ENCODE assay signal across 21 cellular contexts in the genomic region with DNA sequence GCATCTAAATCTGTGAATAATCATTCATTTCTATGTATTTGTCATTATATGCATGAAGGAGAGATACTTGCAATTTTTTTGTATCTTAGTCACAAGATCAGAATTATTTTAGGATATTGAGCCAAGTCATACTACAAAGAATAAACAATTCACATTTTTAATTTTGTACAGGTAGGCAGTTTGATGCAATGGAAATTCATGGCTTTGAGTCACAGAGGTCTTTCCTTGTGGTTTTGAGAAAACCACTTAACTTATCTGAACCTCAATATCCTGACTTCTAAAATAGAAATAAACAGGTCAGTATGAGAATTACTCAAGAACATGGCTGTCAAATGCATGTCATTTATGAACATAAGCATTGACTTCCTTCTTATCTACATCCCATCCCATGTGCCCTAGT.
DNase-seq lines count a peak whose midpoint lies in the region; ATAC-seq and TF ChIP-seq lines count a peak whose summit lies in the region.
"Had no signal": no experiment of that assay in that cellular context is flagged by ENCODE, and none has a peak within 500 bp of the region (broad histone marks: within the 10 kb centered on the region; RNA-seq: fewer than 3 reads in every experiment).

No MANE protein-coding gene starts in this region.

- no peak overlapping the region for H3K27ac Mint-ChIP-seq in CD14-positive monocyte
- H3K27ac Mint-ChIP-seq: activated B cell treated with CpG ODN at 0.5 μM for 24 hours; activated CD8-positive, alpha-beta T cell treated with anti-CD3 and anti-CD28 coated beads, Interleukin-2, amount 10 ng/mL, durations not matched to agents 7 days and 5 days; activated naive CD4-positive, alpha-beta T cell treated with anti-CD3 and anti-CD28 coated beads, Interleukin-2, amount 10 ng/mL, durations not matched to agents 7 days and 5 days; brain; CD4-positive, CD25-positive, alpha-beta regulatory T cell; HFFc6; neural progenitor cell had no signal

- H3K36me3 Mint-ChIP-seq in CD14-positive monocyte, result no peaks in the 10 kb centered on the region
- H3K36me3 Mint-ChIP-seq: activated naive CD4-positive, alpha-beta T cell treated with anti-CD3 and anti-CD28 coated beads, Interleukin-2, amount 10 ng/mL, durations not matched to agents 7 days and 5 days; brain; CD4-positive, CD25-positive, alpha-beta regulatory T cell; neural progenitor cell had no signal

- CTCF ChIA-PET in HEK293T (lab: Yijun Ruan, JAX), result no interaction called here

- DNase-seq in ELR (ENCODE audit: low read depth) (peak; percentile 0), amniotic epithelial cell (ENCODE audit: low read depth) (peak; percentile 50), glomerular visceral epithelial cell (ENCODE audit: extremely low spot score) (peak; percentile 3), CD14-positive monocyte (ENCODE audit: low spot score) (no peak), HEK293T (ENCODE audit: extremely low spot score) (no peak), amygdala (lab: John Stamatoyannopoulos, UW) (no peak)
- DNase-seq: activated B cell treated with CpG ODN at 0.5 μM for 24 hours; activated CD8-positive, alpha-beta T cell treated with anti-CD3 and anti-CD28 coated beads, Interleukin-2, amount 10 ng/mL, durations not matched to agents 7 days and 5 days; activated naive CD4-positive, alpha-beta T cell treated with anti-CD3 and anti-CD28 coated beads, Interleukin-2, amount 10 ng/mL, durations not matched to agents 7 days and 5 days; activated T-cell treated with anti-CD3 and anti-CD28 coated beads, Interleukin-2, amount 50 U/mL, for 48 hours; CD4-positive, CD25-positive, alpha-beta regulatory T cell; HFFc6; NCI-H1105 treated with DMSO at 0.1 percent for 48 hours; NCI-H526; psoas muscle; stimulated activated CD8-positive, alpha-beta memory T cell treated with anti-CD3 and anti-CD28 coated beads, Interleukin-4, amount 100 ng/mL, for 48 hours had no signal

- H3K27me3 Mint-ChIP-seq in CD14-positive monocyte (ENCODE audit: low read depth in 3 of 3), result peaks cover 4 to 7% (median 5%) of the 10 kb centered on the region in 3 donors
- H3K27me3 Mint-ChIP-seq: activated B cell treated with CpG ODN at 0.5 μM for 24 hours; brain; CD4-positive, CD25-positive, alpha-beta regulatory T cell had no signal

- H3K4me3 Mint-ChIP-seq in CD14-positive monocyte, result no peak overlapping the region
- H3K4me3 Mint-ChIP-seq: activated B cell treated with CpG ODN at 0.5 μM for 24 hours; activated CD8-positive, alpha-beta T cell treated with anti-CD3 and anti-CD28 coated beads, Interleukin-2, amount 10 ng/mL, durations not matched to agents 7 days and 5 days; activated naive CD4-positive, alpha-beta T cell treated with anti-CD3 and anti-CD28 coated beads, Interleukin-2, amount 10 ng/mL, durations not matched to agents 7 days and 5 days; brain; CD4-positive, CD25-positive, alpha-beta regulatory T cell; HFFc6; neural progenitor cell had no signal

- intact Hi-C loops in CD14-positive monocyte (cut with micrococcal nuclease), result no loop called here

- H3K4me1 Mint-ChIP-seq in CD14-positive monocyte, result no peaks in the 10 kb centered on the region
- H3K4me1 Mint-ChIP-seq: activated B cell treated with CpG ODN at 0.5 μM for 24 hours; activated naive CD4-positive, alpha-beta T cell treated with anti-CD3 and anti-CD28 coated beads, Interleukin-2, amount 10 ng/mL, durations not matched to agents 7 days and 5 days; CD4-positive, CD25-positive, alpha-beta regulatory T cell had no signal

- POLR2A ChIA-PET in HEK293T (lab: Yijun Ruan, JAX), result no interaction called here

- ATAC-seq in HG03442 (IDR thresholded peaks at IDR 0.05; ENCODE audit: unreplicated experiment) (peak; percentile 34), GM19463 (IDR thresholded peaks at IDR 0.05; ENCODE audit: unreplicated experiment) (no peak)
- ATAC-seq: activated CD8-positive, alpha-beta T cell treated with anti-CD3 and anti-CD28 coated beads, Interleukin-2, amount 10 ng/mL, durations not matched to agents 7 days and 5 days; left lobe of liver; psoas muscle had no signal

- TF ChIP-seq CTCF in CD14-positive monocyte (IDR thresholded peaks at IDR 0.05), result no peak

- H3K9me3 Mint-ChIP-seq in CD14-positive monocyte, result peaks cover 2 to 8% (median 4%) of the 10 kb centered on the region in 7 donors
- H3K9me3 Mint-ChIP-seq: activated B cell treated with CpG ODN at 0.5 μM for 24 hours, neural progenitor cell had no signal

TF ChIP-seq in HEK293T, 16 proteins besides CTCF, POLR2A, EP300 and RAD21:
- TF ChIP-seq SP1 (IDR thresholded peaks at IDR 0.05), result no peak
- TF ChIP-seq ELF4 (IDR thresholded peaks at IDR 0.05), result no peak
- TF ChIP-seq, protein P1, sequence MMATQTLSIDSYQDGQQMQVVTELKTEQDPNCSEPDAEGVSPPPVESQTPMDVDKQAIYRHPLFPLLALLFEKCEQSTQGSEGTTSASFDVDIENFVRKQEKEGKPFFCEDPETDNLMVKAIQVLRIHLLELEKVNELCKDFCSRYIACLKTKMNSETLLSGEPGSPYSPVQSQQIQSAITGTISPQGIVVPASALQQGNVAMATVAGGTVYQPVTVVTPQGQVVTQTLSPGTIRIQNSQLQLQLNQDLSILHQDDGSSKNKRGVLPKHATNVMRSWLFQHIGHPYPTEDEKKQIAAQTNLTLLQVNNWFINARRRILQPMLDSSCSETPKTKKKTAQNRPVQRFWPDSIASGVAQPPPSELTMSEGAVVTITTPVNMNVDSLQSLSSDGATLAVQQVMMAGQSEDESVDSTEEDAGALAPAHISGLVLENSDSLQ (IDR thresholded peaks at IDR 0.05), result no peak
- no peak for TF ChIP-seq LEF1 (IDR thresholded peaks at IDR 0.05; ENCODE audit: borderline replicate concordance)

Comparison
In these comparisons a context has a peak if more than half of its experiments do, and no peak if none do; other contexts are left out.
1. DNase-seq: peak in ELR (single experiment), amniotic epithelial cell (single experiment) and glomerular visceral epithelial cell (single experiment); none in CD14-positive monocyte (single experiment), HEK293T (single experiment) and amygdala (0 of 56).